ENCODE assay signal across 8 cellular contexts in genomic region chr1:38516560-38516959, GRCh38.
"Had no signal": no experiment of that assay in that cellular context is flagged by ENCODE, and none has a peak within 500 bp of the region (broad histone marks: within the 10 kb centered on the region; RNA-seq: fewer than 3 reads in every experiment).

No MANE protein-coding gene starts in this region.

- ATAC-seq: Panc1, Right ventricle myocardium inferior, SK-N-SH treated with all-trans-retinoic acid at 6 μM for 48 hours, T-cell had no signal

- H3K36me3 Mint-ChIP-seq: T-cell had no signal

- H3K9me3 Mint-ChIP-seq: T-cell had no signal

- H3K27ac Mint-ChIP-seq: T-cell had no signal

- H3K27ac ChIP-seq: PC-9, RWPE1, SJCRH30, SK-N-MC had no signal

- H3K4me3 Mint-ChIP-seq: T-cell had no signal

- H3K4me3 ChIP-seq: PC-9, SJCRH30, SK-N-MC had no signal
